Comparison of ENCODE assay signal across 1 cellular context in the genomic region with DNA sequence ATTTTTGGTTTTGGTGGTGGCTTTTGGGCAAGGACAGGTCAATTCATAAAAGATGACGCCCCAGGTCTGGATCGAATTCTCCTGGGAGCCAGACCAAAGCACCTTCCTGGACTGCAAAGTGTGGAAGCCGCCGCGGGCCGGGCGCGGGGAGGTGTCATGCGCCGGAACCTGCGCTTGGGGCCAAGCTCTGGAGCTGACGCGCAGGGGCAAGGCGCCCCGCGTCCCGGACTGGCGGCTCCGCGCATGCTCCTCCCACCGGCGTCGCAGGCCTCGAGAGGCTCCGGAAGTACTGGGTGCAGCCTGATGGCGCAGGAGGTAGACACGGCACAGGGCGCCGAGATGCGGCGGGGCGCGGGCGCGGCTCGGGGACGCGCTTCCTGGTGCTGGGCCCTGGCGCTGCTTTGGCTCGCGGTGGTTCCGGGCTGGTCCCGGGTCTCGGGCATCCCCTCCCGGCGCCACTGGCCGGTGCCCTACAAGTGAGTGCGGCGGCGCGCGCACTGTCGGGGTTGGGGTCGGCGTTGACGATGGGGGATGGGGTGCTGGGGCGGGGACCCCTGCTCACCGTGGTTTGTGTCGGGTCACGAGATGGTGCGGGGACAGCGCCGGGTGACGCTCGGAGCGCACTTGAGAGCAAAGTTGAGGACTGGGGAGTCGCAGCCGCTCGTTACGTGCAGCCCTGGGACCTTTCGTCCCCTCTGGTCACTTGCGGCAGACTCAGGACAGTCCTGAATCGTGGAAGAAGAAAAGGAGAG.
TF ChIP-seq lines count a peak whose summit lies in the region.

A gene (plus strand): TSS at position 286 of the 752 bp plus-strand sequence. CDS start 18 bp downstream, at position 304.

TF ChIP-seq in K562, 482 proteins besides CTCF, POLR2A, EP300 and RAD21 (continued from another document):
- TF ChIP-seq, protein P1, sequence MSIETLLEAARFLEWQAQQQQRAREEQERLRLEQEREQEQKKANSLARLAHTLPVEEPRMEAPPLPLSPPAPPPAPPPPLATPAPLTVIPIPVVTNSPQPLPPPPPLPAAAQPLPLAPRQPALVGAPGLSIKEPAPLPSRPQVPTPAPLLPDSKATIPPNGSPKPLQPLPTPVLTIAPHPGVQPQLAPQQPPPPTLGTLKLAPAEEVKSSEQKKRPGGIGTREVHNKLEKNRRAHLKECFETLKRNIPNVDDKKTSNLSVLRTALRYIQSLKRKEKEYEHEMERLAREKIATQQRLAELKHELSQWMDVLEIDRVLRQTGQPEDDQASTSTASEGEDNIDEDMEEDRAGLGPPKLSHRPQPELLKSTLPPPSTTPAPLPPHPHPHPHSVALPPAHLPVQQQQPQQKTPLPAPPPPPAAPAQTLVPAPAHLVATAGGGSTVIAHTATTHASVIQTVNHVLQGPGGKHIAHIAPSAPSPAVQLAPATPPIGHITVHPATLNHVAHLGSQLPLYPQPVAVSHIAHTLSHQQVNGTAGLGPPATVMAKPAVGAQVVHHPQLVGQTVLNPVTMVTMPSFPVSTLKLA (conservative IDR thresholded peaks at IDR 0.05) = peak; percentile 46 to 71; a peak in 3 of 4 replicates
- TF ChIP-seq KDM5B (IDR thresholded peaks at IDR 0.05; ENCODE audit: insufficient replicate concordance, low read depth, low read length) = peak; percentile 86
- no peak for TF ChIP-seq PYGO2 (tag; IDR thresholded peaks at IDR 0.05)
- 0 out of 2 replicates have a peak, but pooled peaks have one; percentile 29 for TF ChIP-seq TARDBP (IDR thresholded peaks at IDR 0.05)
- TF ChIP-seq SREBF1 (IDR thresholded peaks at IDR 0.05; ENCODE audit: borderline replicate concordance, low read depth, low read length) = no peak
- TF ChIP-seq HMGN3 (IDR thresholded peaks at IDR 0.05; ENCODE audit: borderline replicate concordance, extremely low read depth, insufficient read length, low read depth, low read length) = peak; percentile 72
- TF ChIP-seq NONO (IDR thresholded peaks at IDR 0.05; ENCODE audit: low read depth in 2 of 2, low read length in 1 of 2) = peak in 1 of 2 experiments; percentile 91; a peak in 2 of 4 replicates
- no peak for TF ChIP-seq FOXP1 (CRISPR knock-in tag; IDR thresholded peaks at IDR 0.05)
- TF ChIP-seq, protein P2, sequence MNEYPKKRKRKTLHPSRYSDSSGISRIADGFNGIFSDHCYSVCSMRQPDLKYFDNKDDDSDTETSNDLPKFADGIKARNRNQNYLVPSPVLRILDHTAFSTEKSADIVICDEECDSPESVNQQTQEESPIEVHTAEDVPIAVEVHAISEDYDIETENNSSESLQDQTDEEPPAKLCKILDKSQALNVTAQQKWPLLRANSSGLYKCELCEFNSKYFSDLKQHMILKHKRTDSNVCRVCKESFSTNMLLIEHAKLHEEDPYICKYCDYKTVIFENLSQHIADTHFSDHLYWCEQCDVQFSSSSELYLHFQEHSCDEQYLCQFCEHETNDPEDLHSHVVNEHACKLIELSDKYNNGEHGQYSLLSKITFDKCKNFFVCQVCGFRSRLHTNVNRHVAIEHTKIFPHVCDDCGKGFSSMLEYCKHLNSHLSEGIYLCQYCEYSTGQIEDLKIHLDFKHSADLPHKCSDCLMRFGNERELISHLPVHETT (CRISPR knock-in tag; conservative IDR thresholded peaks at IDR 0.05 in 1 of 2, IDR thresholded peaks at IDR 0.05 in 1 of 2) = peak in 1 of 2 experiments; percentile 48; a peak in 1 of 4 replicates
- no peak for TF ChIP-seq RBM17 (IDR thresholded peaks at IDR 0.05; ENCODE audit: borderline replicate concordance, low read depth, low read length)
- peak; percentile 21; the same call in 1 of the 2 replicates for TF ChIP-seq NFIC (IDR thresholded peaks at IDR 0.05)
- TF ChIP-seq, protein P3, sequence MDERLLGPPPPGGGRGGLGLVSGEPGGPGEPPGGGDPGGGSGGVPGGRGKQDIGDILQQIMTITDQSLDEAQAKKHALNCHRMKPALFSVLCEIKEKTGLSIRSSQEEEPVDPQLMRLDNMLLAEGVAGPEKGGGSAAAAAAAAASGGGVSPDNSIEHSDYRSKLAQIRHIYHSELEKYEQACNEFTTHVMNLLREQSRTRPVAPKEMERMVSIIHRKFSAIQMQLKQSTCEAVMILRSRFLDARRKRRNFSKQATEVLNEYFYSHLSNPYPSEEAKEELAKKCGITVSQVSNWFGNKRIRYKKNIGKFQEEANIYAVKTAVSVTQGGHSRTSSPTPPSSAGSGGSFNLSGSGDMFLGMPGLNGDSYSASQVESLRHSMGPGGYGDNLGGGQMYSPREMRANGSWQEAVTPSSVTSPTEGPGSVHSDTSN (CRISPR knock-in tag; IDR thresholded peaks at IDR 0.05; ENCODE audit: low read depth) = no peak
- TF ChIP-seq, protein P3 (tag; conservative IDR thresholded peaks at IDR 0.05; ENCODE audit: low read depth) = no peak
- TF ChIP-seq, protein P4, sequence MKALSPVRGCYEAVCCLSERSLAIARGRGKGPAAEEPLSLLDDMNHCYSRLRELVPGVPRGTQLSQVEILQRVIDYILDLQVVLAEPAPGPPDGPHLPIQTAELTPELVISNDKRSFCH (CRISPR knock-in tag; IDR thresholded peaks at IDR 0.05) = no peak
- TF ChIP-seq, protein P4 (tag; IDR thresholded peaks at IDR 0.05) = no peak
- TF ChIP-seq PTBP1 (IDR thresholded peaks at IDR 0.05; ENCODE audit: low read depth, low read length) = no peak
- TF ChIP-seq ZKSCAN1 (IDR thresholded peaks at IDR 0.05; ENCODE audit: low read depth, low read length) = peak; percentile 43; the same call in 1 of the 2 replicates
- peak; percentile 81 for TF ChIP-seq SUPT5H (IDR thresholded peaks at IDR 0.05)
- TF ChIP-seq, protein P5, sequence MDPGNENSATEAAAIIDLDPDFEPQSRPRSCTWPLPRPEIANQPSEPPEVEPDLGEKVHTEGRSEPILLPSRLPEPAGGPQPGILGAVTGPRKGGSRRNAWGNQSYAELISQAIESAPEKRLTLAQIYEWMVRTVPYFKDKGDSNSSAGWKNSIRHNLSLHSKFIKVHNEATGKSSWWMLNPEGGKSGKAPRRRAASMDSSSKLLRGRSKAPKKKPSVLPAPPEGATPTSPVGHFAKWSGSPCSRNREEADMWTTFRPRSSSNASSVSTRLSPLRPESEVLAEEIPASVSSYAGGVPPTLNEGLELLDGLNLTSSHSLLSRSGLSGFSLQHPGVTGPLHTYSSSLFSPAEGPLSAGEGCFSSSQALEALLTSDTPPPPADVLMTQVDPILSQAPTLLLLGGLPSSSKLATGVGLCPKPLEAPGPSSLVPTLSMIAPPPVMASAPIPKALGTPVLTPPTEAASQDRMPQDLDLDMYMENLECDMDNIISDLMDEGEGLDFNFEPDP (CRISPR knock-in tag; IDR thresholded peaks at IDR 0.05) = no peak
- TF ChIP-seq HDAC1 (IDR thresholded peaks at IDR 0.05) = peak in 1 of 2 experiments; percentile 47; a peak in 2 of 4 replicates
- no peak for TF ChIP-seq SMARCA5 (IDR thresholded peaks at IDR 0.05)
- TF ChIP-seq, protein P6, sequence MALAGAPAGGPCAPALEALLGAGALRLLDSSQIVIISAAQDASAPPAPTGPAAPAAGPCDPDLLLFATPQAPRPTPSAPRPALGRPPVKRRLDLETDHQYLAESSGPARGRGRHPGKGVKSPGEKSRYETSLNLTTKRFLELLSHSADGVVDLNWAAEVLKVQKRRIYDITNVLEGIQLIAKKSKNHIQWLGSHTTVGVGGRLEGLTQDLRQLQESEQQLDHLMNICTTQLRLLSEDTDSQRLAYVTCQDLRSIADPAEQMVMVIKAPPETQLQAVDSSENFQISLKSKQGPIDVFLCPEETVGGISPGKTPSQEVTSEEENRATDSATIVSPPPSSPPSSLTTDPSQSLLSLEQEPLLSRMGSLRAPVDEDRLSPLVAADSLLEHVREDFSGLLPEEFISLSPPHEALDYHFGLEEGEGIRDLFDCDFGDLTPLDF (CRISPR knock-in tag; IDR thresholded peaks at IDR 0.05) = peak; percentile 38; the same call in 1 of the 2 replicates
- no peak for TF ChIP-seq WHSC1 (IDR thresholded peaks at IDR 0.05; ENCODE audit: low read length)
- TF ChIP-seq MTA1 (IDR thresholded peaks at IDR 0.05; ENCODE audit: borderline replicate concordance) = peak; percentile 96
- 0 out of 2 replicates have a peak, but pooled peaks have one; percentile 51 for TF ChIP-seq CBX1 (IDR thresholded peaks at IDR 0.05; ENCODE audit: low read depth)
- TF ChIP-seq, protein P7, sequence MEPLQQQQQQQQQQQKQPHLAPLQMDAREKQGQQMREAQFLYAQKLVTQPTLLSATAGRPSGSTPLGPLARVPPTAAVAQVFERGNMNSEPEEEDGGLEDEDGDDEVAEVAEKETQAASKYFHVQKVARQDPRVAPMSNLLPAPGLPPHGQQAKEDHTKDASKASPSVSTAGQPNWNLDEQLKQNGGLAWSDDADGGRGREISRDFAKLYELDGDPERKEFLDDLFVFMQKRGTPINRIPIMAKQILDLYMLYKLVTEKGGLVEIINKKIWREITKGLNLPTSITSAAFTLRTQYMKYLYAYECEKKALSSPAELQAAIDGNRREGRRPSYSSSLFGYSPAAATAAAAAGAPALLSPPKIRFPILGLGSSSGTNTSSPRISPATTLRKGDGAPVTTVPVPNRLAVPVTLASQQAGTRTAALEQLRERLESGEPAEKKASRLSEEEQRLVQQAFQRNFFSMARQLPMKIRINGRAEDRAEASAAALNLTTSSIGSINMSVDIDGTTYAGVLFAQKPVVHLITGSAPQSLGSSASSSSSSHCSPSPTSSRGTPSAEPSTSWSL (CRISPR knock-in tag; IDR thresholded peaks at IDR 0.05; ENCODE audit: borderline replicate concordance) = no peak
- peak; percentile 16 for TF ChIP-seq NEUROD1 (IDR thresholded peaks at IDR 0.05; ENCODE audit: borderline replicate concordance, low read depth, low read length, partially characterized antibody)
- peak; percentile 97 for TF ChIP-seq POLR2G (IDR thresholded peaks at IDR 0.05; ENCODE audit: low read depth, low read length)
- no peak for TF ChIP-seq EWSR1 (IDR thresholded peaks at IDR 0.05; ENCODE audit: borderline replicate concordance, low read depth, partially characterized antibody)
- no peak for TF ChIP-seq PHTF2 (CRISPR knock-in tag; IDR thresholded peaks at IDR 0.05)
- TF ChIP-seq BHLHE40 (IDR thresholded peaks at IDR 0.05; ENCODE audit: low read length) = peak; percentile 21; the same call in 1 of the 2 replicates
- no peak for TF ChIP-seq RFX7 (CRISPR knock-in tag; IDR thresholded peaks at IDR 0.05)
- peak; percentile 91 for TF ChIP-seq ETV5 (CRISPR knock-in tag; IDR thresholded peaks at IDR 0.05; ENCODE audit: low read depth)
- TF ChIP-seq ZBTB17 (CRISPR knock-in tag; IDR thresholded peaks at IDR 0.05) = no peak
- no peak for TF ChIP-seq ZEB2 (IDR thresholded peaks at IDR 0.05)
- peak in 1 of 2 experiments; percentile 56; a peak in 1 of 4 replicates for TF ChIP-seq TBL1XR1 (IDR thresholded peaks at IDR 0.05; ENCODE audit: low read length in 2 of 2)
- TF ChIP-seq ZNF778 (CRISPR knock-in tag; IDR thresholded peaks at IDR 0.05) = no peak
- TF ChIP-seq EP400 (IDR thresholded peaks at IDR 0.05) = peak; percentile 64; the same call in 1 of the 2 replicates
TF ChIP-seq in K562: peak in this region for 78.
